Comparison of ENCODE assay signal across 1 cellular context in genomic region chr1:19504796-19505693, GRCh38.
TF ChIP-seq lines count a peak whose summit lies in the region.

No MANE protein-coding gene starts in this region.

TF ChIP-seq in HEK293, 187 proteins besides CTCF, POLR2A, EP300 and RAD21 (continued from another document):
- TF ChIP-seq ZSCAN16 (tag by site-specific recombination; IDR thresholded peaks at IDR 0.05), result no peak
- peak; percentile 36; the same call in 1 of the 2 replicates for TF ChIP-seq ZFP69B (tag by site-specific recombination; IDR thresholded peaks at IDR 0.05)
- TF ChIP-seq, protein P1, sequence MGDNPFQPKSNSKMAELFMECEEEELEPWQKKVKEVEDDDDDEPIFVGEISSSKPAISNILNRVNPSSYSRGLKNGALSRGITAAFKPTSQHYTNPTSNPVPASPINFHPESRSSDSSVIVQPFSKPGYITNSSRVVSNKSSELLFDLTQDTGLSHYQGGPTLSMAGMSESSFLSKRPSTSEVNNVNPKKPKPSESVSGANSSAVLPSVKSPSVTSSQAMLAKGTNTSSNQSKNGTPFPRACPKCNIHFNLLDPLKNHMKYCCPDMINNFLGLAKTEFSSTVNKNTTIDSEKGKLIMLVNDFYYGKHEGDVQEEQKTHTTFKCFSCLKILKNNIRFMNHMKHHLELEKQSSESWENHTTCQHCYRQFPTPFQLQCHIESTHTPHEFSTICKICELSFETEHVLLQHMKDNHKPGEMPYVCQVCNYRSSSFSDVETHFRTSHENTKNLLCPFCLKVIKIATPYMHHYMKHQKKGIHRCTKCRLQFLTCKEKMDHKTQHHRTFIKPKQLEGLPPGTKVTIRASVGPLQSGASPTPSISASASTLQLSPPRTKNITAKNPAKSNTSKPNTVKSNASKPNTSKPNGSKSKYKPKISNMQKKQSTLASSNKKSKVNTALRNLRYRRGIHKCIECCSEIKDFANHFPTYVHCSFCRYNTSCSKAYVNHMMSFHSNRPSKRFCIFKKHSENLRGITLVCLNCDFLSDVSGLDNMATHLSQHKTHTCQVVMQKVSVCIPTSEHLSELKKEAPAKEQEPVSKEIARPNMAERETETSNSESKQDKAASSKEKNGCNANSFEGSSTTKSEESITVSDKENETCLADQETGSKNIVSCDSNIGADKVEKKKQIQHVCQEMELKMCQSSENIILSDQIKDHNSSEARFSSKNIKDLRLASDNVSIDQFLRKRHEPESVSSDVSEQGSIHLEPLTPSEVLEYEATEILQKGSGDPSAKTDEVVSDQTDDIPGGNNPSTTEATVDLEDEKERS (tag by site-specific recombination; IDR thresholded peaks at IDR 0.05), result no peak
- TF ChIP-seq GFI1B (tag by site-specific recombination; IDR thresholded peaks at IDR 0.05), result 0 out of 2 replicates have a peak, but pooled peaks have one; percentile 8
- no peak for TF ChIP-seq IKZF3 (tag by site-specific recombination; IDR thresholded peaks at IDR 0.05)
- TF ChIP-seq SALL2 (tag by site-specific recombination; IDR thresholded peaks at IDR 0.05; ENCODE audit: borderline replicate concordance), result no peak
- no peak for TF ChIP-seq ZNF416 (tag by site-specific recombination; IDR thresholded peaks at IDR 0.05)
- no peak for TF ChIP-seq HOXC10 (CRISPR knock-in tag; IDR thresholded peaks at IDR 0.05)
- no peak for TF ChIP-seq ZNF518A (tag by site-specific recombination; conservative IDR thresholded peaks at IDR 0.05; ENCODE audit: low read depth)
- TF ChIP-seq ZNF354C (tag by site-specific recombination; IDR thresholded peaks at IDR 0.05; ENCODE audit: borderline replicate concordance, low read depth), result no peak
- no peak for TF ChIP-seq ZNF169 (tag by site-specific recombination; IDR thresholded peaks at IDR 0.05)
- TF ChIP-seq, protein P2, sequence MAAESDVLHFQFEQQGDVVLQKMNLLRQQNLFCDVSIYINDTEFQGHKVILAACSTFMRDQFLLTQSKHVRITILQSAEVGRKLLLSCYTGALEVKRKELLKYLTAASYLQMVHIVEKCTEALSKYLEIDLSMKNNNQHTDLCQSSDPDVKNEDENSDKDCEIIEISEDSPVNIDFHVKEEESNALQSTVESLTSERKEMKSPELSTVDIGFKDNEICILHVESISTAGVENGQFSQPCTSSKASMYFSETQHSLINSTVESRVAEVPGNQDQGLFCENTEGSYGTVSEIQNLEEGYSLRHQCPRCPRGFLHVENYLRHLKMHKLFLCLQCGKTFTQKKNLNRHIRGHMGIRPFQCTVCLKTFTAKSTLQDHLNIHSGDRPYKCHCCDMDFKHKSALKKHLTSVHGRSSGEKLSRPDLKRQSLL (tag by site-specific recombination; IDR thresholded peaks at IDR 0.05), result peak; percentile 79
- 0 out of 2 replicates have a peak, but pooled peaks have one; percentile 82 for TF ChIP-seq ZNF600 (tag by site-specific recombination; IDR thresholded peaks at IDR 0.05)
- TF ChIP-seq BCL6B (tag by site-specific recombination; IDR thresholded peaks at IDR 0.05), result peak; percentile 20; the same call in 1 of the 2 replicates
- TF ChIP-seq ZNF548 (tag by site-specific recombination; IDR thresholded peaks at IDR 0.05), result no peak
- TF ChIP-seq ZNF19 (tag by site-specific recombination; IDR thresholded peaks at IDR 0.05; ENCODE audit: low read depth), result no peak
- TF ChIP-seq, protein P3, sequence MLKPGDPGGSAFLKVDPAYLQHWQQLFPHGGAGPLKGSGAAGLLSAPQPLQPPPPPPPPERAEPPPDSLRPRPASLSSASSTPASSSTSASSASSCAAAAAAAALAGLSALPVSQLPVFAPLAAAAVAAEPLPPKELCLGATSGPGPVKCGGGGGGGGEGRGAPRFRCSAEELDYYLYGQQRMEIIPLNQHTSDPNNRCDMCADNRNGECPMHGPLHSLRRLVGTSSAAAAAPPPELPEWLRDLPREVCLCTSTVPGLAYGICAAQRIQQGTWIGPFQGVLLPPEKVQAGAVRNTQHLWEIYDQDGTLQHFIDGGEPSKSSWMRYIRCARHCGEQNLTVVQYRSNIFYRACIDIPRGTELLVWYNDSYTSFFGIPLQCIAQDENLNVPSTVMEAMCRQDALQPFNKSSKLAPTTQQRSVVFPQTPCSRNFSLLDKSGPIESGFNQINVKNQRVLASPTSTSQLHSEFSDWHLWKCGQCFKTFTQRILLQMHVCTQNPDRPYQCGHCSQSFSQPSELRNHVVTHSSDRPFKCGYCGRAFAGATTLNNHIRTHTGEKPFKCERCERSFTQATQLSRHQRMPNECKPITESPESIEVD (tag by site-specific recombination; IDR thresholded peaks at IDR 0.05), result peak; percentile 84
- TF ChIP-seq OSR2 (tag by site-specific recombination; IDR thresholded peaks at IDR 0.05), result peak; percentile 63; the same call in 1 of the 2 replicates
- no peak for TF ChIP-seq ZNF544 (tag by site-specific recombination; IDR thresholded peaks at IDR 0.05)
- TF ChIP-seq ZNF692 (tag by site-specific recombination; IDR thresholded peaks at IDR 0.05), result peak; percentile 77
- TF ChIP-seq, protein P4, sequence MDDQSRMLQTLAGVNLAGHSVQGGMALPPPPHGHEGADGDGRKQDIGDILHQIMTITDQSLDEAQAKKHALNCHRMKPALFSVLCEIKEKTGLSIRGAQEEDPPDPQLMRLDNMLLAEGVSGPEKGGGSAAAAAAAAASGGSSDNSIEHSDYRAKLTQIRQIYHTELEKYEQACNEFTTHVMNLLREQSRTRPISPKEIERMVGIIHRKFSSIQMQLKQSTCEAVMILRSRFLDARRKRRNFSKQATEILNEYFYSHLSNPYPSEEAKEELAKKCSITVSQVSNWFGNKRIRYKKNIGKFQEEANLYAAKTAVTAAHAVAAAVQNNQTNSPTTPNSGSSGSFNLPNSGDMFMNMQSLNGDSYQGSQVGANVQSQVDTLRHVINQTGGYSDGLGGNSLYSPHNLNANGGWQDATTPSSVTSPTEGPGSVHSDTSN (CRISPR knock-in tag; IDR thresholded peaks at IDR 0.05), result no peak
- no peak for TF ChIP-seq ZNF16 (tag by site-specific recombination; IDR thresholded peaks at IDR 0.05; ENCODE audit: low read depth)
- peak; percentile 56 for TF ChIP-seq FEZF1 (tag by site-specific recombination; IDR thresholded peaks at IDR 0.05)
- peak; percentile 53 for TF ChIP-seq GLIS1 (tag by site-specific recombination; IDR thresholded peaks at IDR 0.05)
- peak; percentile 82 for TF ChIP-seq ZEB2 (tag by site-specific recombination; IDR thresholded peaks at IDR 0.05)
- TF ChIP-seq GLI4 (tag by site-specific recombination; IDR thresholded peaks at IDR 0.05), result no peak
- TF ChIP-seq ZNF707 (tag by site-specific recombination; IDR thresholded peaks at IDR 0.05), result no peak
- TF ChIP-seq ZNF132 (tag by site-specific recombination; IDR thresholded peaks at IDR 0.05; ENCODE audit: borderline replicate concordance), result no peak
- TF ChIP-seq ZNF24 (tag by site-specific recombination; IDR thresholded peaks at IDR 0.05), result peak; percentile 85; the same call in 1 of the 2 replicates
- no peak for TF ChIP-seq ZNF670 (tag by site-specific recombination; IDR thresholded peaks at IDR 0.05; ENCODE audit: low read depth)
- no peak for TF ChIP-seq ZNF658 (tag by site-specific recombination; IDR thresholded peaks at IDR 0.05)
- TF ChIP-seq KLF7 (tag by site-specific recombination; IDR thresholded peaks at IDR 0.05; ENCODE audit: borderline replicate concordance), result 0 out of 2 replicates have a peak, but pooled peaks have one; percentile 44
- no peak for TF ChIP-seq ZNF776 (tag by site-specific recombination; IDR thresholded peaks at IDR 0.05; ENCODE audit: borderline replicate concordance)
- TF ChIP-seq SCRT2 (tag by site-specific recombination; IDR thresholded peaks at IDR 0.05), result no peak
- TF ChIP-seq ZNF621 (tag by site-specific recombination; IDR thresholded peaks at IDR 0.05), result no peak
- peak; percentile 67; the same call in 1 of the 2 replicates for TF ChIP-seq ZNF629 (tag by site-specific recombination; IDR thresholded peaks at IDR 0.05)
TF ChIP-seq in HEK293: peak in this region for 22.
